Comparison of ENCODE assay signal across 9 cellular contexts in genomic region chr4:153776601-153777000, GRCh38. TPM values are rescaled to one million over a fixed set of nuclear protein-coding genes. Genes with fewer than 3 reads are reported as not detected.
"Had no signal": no experiment of that assay in that cellular context is flagged by ENCODE, and none has a peak within 500 bp of the region (broad histone marks: within the 10 kb centered on the region; RNA-seq: fewer than 3 reads in every experiment).

No MANE protein-coding gene starts in this region.

- H3K4me3 Mint-ChIP-seq: GM23338, H9, HFFc6 had no signal

- ATAC-seq: GM23338, HCT116 had no signal

- H3K36me3 ChIP-seq: HAP-1 had no signal

- H3K9me3 Mint-ChIP-seq: HFFc6 had no signal

- H3K4me3 ChIP-seq: GM23338, HAP-1 had no signal

- DNase-seq: GOT3, H7, H9, HCEC 1CT, HFFc6 had no signal

- H3K9me3 ChIP-seq: HAP-1 had no signal

- H2AFZ ChIP-seq: GM23338 had no signal

- H3K4me2 ChIP-seq: GM23338 had no signal

- H3K27ac Mint-ChIP-seq: GM23338, H9, HFFc6 had no signal

RNA-seq across cellular contexts. Expression of gene SFRP2, which starts 12.3 kb away (rescaled TPM):
- total RNA-seq: HFFc6 had no signal

RNA-seq across cellular contexts. Expression of gene RNF175, which starts 16.8 kb away (rescaled TPM):
- total RNA-seq: H4, HFFc6 had no signal
